16 cellular contexts compared by ENCODE assay signal in genomic region chr16:5506021-5506420, GRCh38.
DNase-seq lines count a peak whose midpoint lies in the region; ATAC-seq and TF ChIP-seq lines count a peak whose summit lies in the region.
"Had no signal": no experiment of that assay in that cellular context is flagged by ENCODE, and none has a peak within 500 bp of the region (broad histone marks: within the 10 kb centered on the region; RNA-seq: fewer than 3 reads in every experiment).

No MANE protein-coding gene starts in this region.

- peaks cover 5% of the 10 kb centered on the region; the same call in 1 of the 2 replicates for H3K4me1 Mint-ChIP-seq in HFFc6 (ENCODE audit: low read depth)
- H3K4me1 Mint-ChIP-seq: CD14-positive monocyte had no signal

- peaks cover 11% of the 10 kb centered on the region for H3K9me3 Mint-ChIP-seq in HFFc6
- H3K9me3 Mint-ChIP-seq: CD14-positive monocyte; CD8-positive, alpha-beta T cell had no signal

- no peak overlapping the region for H3K27ac ChIP-seq in SJCRH30
- H3K27ac ChIP-seq: GM23248 had no signal

- H3K4me3 Mint-ChIP-seq in HFFc6: no peak overlapping the region
- H3K4me3 Mint-ChIP-seq: CD14-positive monocyte; CD8-positive, alpha-beta T cell; IgD-negative memory B cell had no signal

- peaks cover 5% of the 10 kb centered on the region; the same call in 1 of the 2 replicates for H3K36me3 Mint-ChIP-seq in HFFc6 (ENCODE audit: low read depth)
- H3K36me3 Mint-ChIP-seq: CD14-positive monocyte; CD8-positive, alpha-beta T cell; IgD-negative memory B cell had no signal

- H3K4me3 ChIP-seq in iPS-15b (ENCODE audit: low read depth, low read length) (no peak overlapping the region), SJCRH30 (no peak overlapping the region)
- H3K4me3 ChIP-seq: GM23248 had no signal

- H3K36me3 ChIP-seq in iPS-15b (ENCODE audit: control insufficient read depth, insufficient read depth, low read length) (no peaks in the 10 kb centered on the region), SJCRH30 (no peaks in the 10 kb centered on the region)

- no peak for ATAC-seq in GM21576 (IDR thresholded peaks at IDR 0.05; ENCODE audit: unreplicated experiment)
- ATAC-seq: CD8-positive, alpha-beta T cell had no signal

- peak overlapping the region; percentile 8 for H3K9ac ChIP-seq in iPS-15b (ENCODE audit: low read depth, low read length)
- H3K9ac ChIP-seq: GM23248 had no signal

- H3K27me3 ChIP-seq in iPS-15b (ENCODE audit: control insufficient read depth, insufficient read depth, low read length) (no peaks in the 10 kb centered on the region), SJCRH30 (no peaks in the 10 kb centered on the region)

- DNase-seq in anterior cingulate cortex (lab: John Stamatoyannopoulos, UW) (peak in 31 of 58 donors; percentile 0 to 72 (median 19)), occipital lobe (lab: John Stamatoyannopoulos, UW) (peak; percentile 64), HFFc6 (no peak), SJCRH30 (no peak), NCI-H187 (lab: John Stamatoyannopoulos, UW) (no peak)
- DNase-seq: CD8-positive, alpha-beta T cell; COR-L47; DMS153; DMS79 treated with DMSO at 0.1 percent for 48 hours; EL; GM23248; H7 had no signal

- H3K9me3 ChIP-seq in iPS-15b (ENCODE audit: control insufficient read depth, insufficient read depth, low read length) (no peaks in the 10 kb centered on the region), SJCRH30 (replicated peaks) (no peaks in the 10 kb centered on the region)

- H3K4me1 ChIP-seq in iPS-15b (ENCODE audit: control insufficient read depth, insufficient read depth, low read length) (peaks cover 3% of the 10 kb centered on the region), SJCRH30 (no peaks in the 10 kb centered on the region)

- TF ChIP-seq CTCF in HFFc6 (IDR thresholded peaks at IDR 0.05): no peak

- H3K27ac Mint-ChIP-seq in HFFc6: no peak overlapping the region
- H3K27ac Mint-ChIP-seq: CD14-positive monocyte; CD8-positive, alpha-beta T cell; IgD-negative memory B cell had no signal

- no peaks in the 10 kb centered on the region; the same call in 1 of the 2 replicates for H3K27me3 Mint-ChIP-seq in HFFc6 (ENCODE audit: insufficient read depth)

Comparison
In these comparisons a context has a peak if more than half of its experiments do, and no peak if none do; other contexts are left out.
1. DNase-seq: peak in anterior cingulate cortex (31 of 58) and occipital lobe (single experiment); none in HFFc6 (single experiment), SJCRH30 (0 of 2) and NCI-H187 (0 of 2).